17 cellular contexts compared by ENCODE assay signal in the genomic region with DNA sequence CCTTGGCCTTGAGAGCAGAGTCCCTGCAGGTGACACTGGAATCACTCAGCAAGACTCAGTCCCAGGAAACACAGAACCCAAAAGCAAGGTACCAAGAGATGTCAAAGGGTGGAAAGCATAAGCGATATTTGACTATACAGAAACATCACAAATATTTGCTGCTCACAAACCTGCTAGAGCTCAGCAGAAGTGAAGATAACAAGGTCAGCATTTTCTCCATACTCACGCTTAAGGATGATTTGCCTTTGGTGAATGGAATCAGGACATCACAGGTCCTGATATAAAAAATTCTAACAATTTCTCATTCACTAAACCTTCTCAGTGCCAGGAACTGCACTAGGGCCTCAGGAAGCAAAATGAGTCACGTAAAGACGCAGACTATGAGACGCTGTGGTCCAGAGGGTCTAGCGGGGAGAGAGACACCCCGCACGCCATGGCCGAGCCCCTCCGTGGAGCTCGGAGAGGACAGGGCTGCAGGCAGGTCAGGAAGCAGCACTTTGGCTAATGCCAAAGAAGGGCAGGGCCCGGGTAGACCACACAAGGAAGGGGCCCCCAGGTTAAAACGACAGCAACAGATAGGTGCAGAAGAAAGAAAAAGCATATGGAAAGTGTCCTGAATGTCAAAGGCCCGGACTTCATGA.
"Had no signal": no experiment of that assay in that cellular context is flagged by ENCODE, and none has a peak within 500 bp of the region (broad histone marks: within the 10 kb centered on the region; RNA-seq: fewer than 3 reads in every experiment).

No MANE protein-coding gene starts in this region.

- H3K9me3 Mint-ChIP-seq: activated naive CD4-positive, alpha-beta T cell treated with anti-CD3 and anti-CD28 coated beads, Interleukin-2, amount 10 ng/mL, durations not matched to agents 7 days and 5 days; naive B cell had no signal

- H3K36me3 ChIP-seq: lower lobe of right lung, right atrium auricular region, suprapubic skin, upper lobe of right lung had no signal

- H3K4me3 ChIP-seq: lower lobe of right lung, right atrium auricular region, suprapubic skin, upper lobe of right lung had no signal

- H3K4me1 Mint-ChIP-seq: activated naive CD4-positive, alpha-beta T cell treated with anti-CD3 and anti-CD28 coated beads, Interleukin-2, amount 10 ng/mL, durations not matched to agents 7 days and 5 days; naive B cell had no signal

- H3K27me3 ChIP-seq: right atrium auricular region, upper lobe of right lung had no signal

- ATAC-seq: lower lobe of right lung; stimulated activated naive CD8-positive, alpha-beta T cell treated with anti-CD3 and anti-CD28 coated beads, Interleukin-15, Interleukin-2, amounts not matched to agents 100 U/mL and 50 U/mL, for 24 hours; upper lobe of right lung had no signal

- H3K4me2 ChIP-seq: SK-N-SH had no signal

- H3K4me3 Mint-ChIP-seq: activated naive CD4-positive, alpha-beta T cell treated with anti-CD3 and anti-CD28 coated beads, Interleukin-2, amount 10 ng/mL, durations not matched to agents 7 days and 5 days; naive B cell had no signal

- H3K27ac ChIP-seq: lower lobe of right lung, right atrium auricular region, suprapubic skin, upper lobe of right lung had no signal

- H3K9ac ChIP-seq: SK-N-SH had no signal

- H3K27ac Mint-ChIP-seq: activated naive CD4-positive, alpha-beta T cell treated with anti-CD3 and anti-CD28 coated beads, Interleukin-2, amount 10 ng/mL, durations not matched to agents 7 days and 5 days had no signal

- H3K4me1 ChIP-seq: lower lobe of right lung, upper lobe of right lung had no signal

- H3K9me3 ChIP-seq: lower lobe of right lung, right atrium auricular region, SK-N-SH, suprapubic skin, upper lobe of right lung had no signal

- H3K36me3 Mint-ChIP-seq: activated naive CD4-positive, alpha-beta T cell treated with anti-CD3 and anti-CD28 coated beads, Interleukin-2, amount 10 ng/mL, durations not matched to agents 7 days and 5 days; naive B cell had no signal

- DNase-seq: activated CD4-positive, CD25-positive, alpha-beta regulatory T cell treated with anti-CD3 and anti-CD28 coated beads, Interleukin-2, amount 50 U/mL, for 72 hours; activated naive CD4-positive, alpha-beta T cell treated with anti-CD3 and anti-CD28 coated beads, Interleukin-2, amount 10 ng/mL, durations not matched to agents 7 days and 5 days; foreskin fibroblast; glutamatergic neuron; lower lobe of right lung; midbrain; naive B cell; nucleus accumbens; SK-N-SH; small intestine; stimulated activated CD4-positive, alpha-beta T cell treated with anti-CD3 and anti-CD28 coated beads, Interleukin-4, amount 100 ng/mL, for 4 hours; stimulated activated CD8-positive, alpha-beta memory T cell treated with anti-CD3 and anti-CD28 coated beads, Interleukin-4, amount 100 ng/mL, for 48 hours; stimulated activated naive CD8-positive, alpha-beta T cell treated with anti-CD3 and anti-CD28 coated beads, Interleukin-15, Interleukin-2, amounts not matched to agents 100 U/mL and 50 U/mL, for 24 hours; T-helper 1 cell; upper lobe of right lung had no signal
